Comparison of ENCODE assay signal across 18 cellular contexts in genomic region chr4:22932326-22932725, GRCh38.
DNase-seq lines count a peak whose midpoint lies in the region; ATAC-seq and FAIRE-seq lines count a peak whose summit lies in the region.
"Had no signal": no experiment of that assay in that cellular context is flagged by ENCODE, and none has a peak within 500 bp of the region (broad histone marks: within the 10 kb centered on the region; RNA-seq: fewer than 3 reads in every experiment).

No MANE protein-coding gene starts in this region.

- H3K4me3 ChIP-seq in MG63: no peak overlapping the region
- H3K4me3 ChIP-seq: BLaER1, SJSA1 had no signal

- FAIRE-seq in frontal cortex (lab: Jason Lieb, UNC): no peak
- FAIRE-seq: A204.1 had no signal

- DNase-seq in Right ventricle myocardium superior (peak; percentile 26), left ventricle myocardium superior (no peak), MG63 (peak; percentile 37), astrocyte of the hippocampus (ENCODE audit: low read depth, low spot score) (peak; percentile 1), stromal cell of bone marrow (ENCODE audit: low read depth) (peak; percentile 2), frontal cortex (ENCODE audit: low spot score in 2 of 2) (no peak), NCI-H1092 (lab: John Stamatoyannopoulos, UW) (no peak)
- no peak for DNase-seq in stimulated activated effector memory CD8-positive, alpha-beta T cell treated with anti-CD3 and anti-CD28 coated beads, Interleukin-12 subunit alpha, Interleukin-12 subunit beta, amount 100 ng/mL, for 72 hours (ENCODE audit: low spot score in 2 of 2)
- DNase-seq: Calu3; CD4-positive, alpha-beta memory T cell; DMS53; EL; NCI-H1417 treated with DMSO at 0.1 percent for 48 hours; NCI-H226; NCI-H524 had no signal

- H3K27ac Mint-ChIP-seq in stimulated activated effector memory CD8-positive, alpha-beta T cell treated with anti-CD3 and anti-CD28 coated beads, Interleukin-12 subunit alpha, Interleukin-12 subunit beta, amount 100 ng/mL, for 72 hours: no peak overlapping the region
- H3K27ac Mint-ChIP-seq: CD4-positive, alpha-beta memory T cell had no signal

- no peak for ATAC-seq in Right ventricle myocardium superior (ENCODE audit: poor library complexity)
- no peak for ATAC-seq in left ventricle myocardium superior
- ATAC-seq in stimulated activated effector memory CD8-positive, alpha-beta T cell treated with anti-CD3 and anti-CD28 coated beads, Interleukin-12 subunit alpha, Interleukin-12 subunit beta, amount 100 ng/mL, for 72 hours: no peak

- intact Hi-C loops in Right ventricle myocardium superior (cut with DNase I) (no loop called here), left ventricle myocardium superior (cut with micrococcal nuclease) (no loop called here)

- no peaks in the 10 kb centered on the region for H3K36me3 ChIP-seq in MG63
- H3K36me3 ChIP-seq: BLaER1, SJSA1 had no signal

- no peaks in the 10 kb centered on the region for H3K27me3 ChIP-seq in MG63
- H3K27me3 ChIP-seq: BLaER1, SJSA1 had no signal

- H3K4me3 Mint-ChIP-seq in stimulated activated effector memory CD8-positive, alpha-beta T cell treated with anti-CD3 and anti-CD28 coated beads, Interleukin-12 subunit alpha, Interleukin-12 subunit beta, amount 100 ng/mL, for 72 hours: no peak overlapping the region
- H3K4me3 Mint-ChIP-seq: CD4-positive, alpha-beta memory T cell had no signal

- H3K36me3 Mint-ChIP-seq in stimulated activated effector memory CD8-positive, alpha-beta T cell treated with anti-CD3 and anti-CD28 coated beads, Interleukin-12 subunit alpha, Interleukin-12 subunit beta, amount 100 ng/mL, for 72 hours: no peaks in the 10 kb centered on the region
- H3K36me3 Mint-ChIP-seq: CD4-positive, alpha-beta memory T cell had no signal

- H3K4me1 Mint-ChIP-seq in stimulated activated effector memory CD8-positive, alpha-beta T cell treated with anti-CD3 and anti-CD28 coated beads, Interleukin-12 subunit alpha, Interleukin-12 subunit beta, amount 100 ng/mL, for 72 hours: no peaks in the 10 kb centered on the region
- H3K4me1 Mint-ChIP-seq: CD4-positive, alpha-beta memory T cell had no signal

- H3K9me3 Mint-ChIP-seq in stimulated activated effector memory CD8-positive, alpha-beta T cell treated with anti-CD3 and anti-CD28 coated beads, Interleukin-12 subunit alpha, Interleukin-12 subunit beta, amount 100 ng/mL, for 72 hours: peaks cover 8% of the 10 kb centered on the region

- no peaks in the 10 kb centered on the region for H3K9me3 ChIP-seq in MG63
- H3K9me3 ChIP-seq: BLaER1, SJSA1 had no signal

Comparison
In these comparisons a context has a peak if more than half of its experiments do, and no peak if none do; other contexts are left out.
1. DNase-seq: peak in Right ventricle myocardium superior (single experiment), MG63 (single experiment), astrocyte of the hippocampus (single experiment) and stromal cell of bone marrow (single experiment); none in left ventricle myocardium superior (single experiment), frontal cortex (0 of 2), stimulated activated effector memory CD8-positive, alpha-beta T cell treated with anti-CD3 and anti-CD28 coated beads, Interleukin-12 subunit alpha, Interleukin-12 subunit beta, amount 100 ng/mL, for 72 hours (0 of 2) and NCI-H1092 (single experiment).